7 cellular contexts compared by ENCODE assay signal in genomic region chr10:108911814-108912541, GRCh38.
DNase-seq lines count a peak whose midpoint lies in the region; ATAC-seq and TF ChIP-seq lines count a peak whose summit lies in the region.

No MANE protein-coding gene starts in this region.

- DNase-seq in amniotic stem cell (lab: John Stamatoyannopoulos, UW) (peak; percentile 2), sigmoid colon (peak; percentile 81), GM19238 (ENCODE audit: insufficient read length, low spot score) (no peak), NCI-H2227 (lab: John Stamatoyannopoulos, UW; ENCODE audit: unreplicated experiment) (no peak)

- peak; percentile 96 for ATAC-seq in GM18907 (IDR thresholded peaks at IDR 0.05; ENCODE audit: unreplicated experiment)
- ATAC-seq in HG03135 (IDR thresholded peaks at IDR 0.05; ENCODE audit: unreplicated experiment), result peak; percentile 75

- TF ChIP-seq EP300 in sigmoid colon (IDR thresholded peaks at IDR 0.05), result no peak

- no peaks in the 10 kb centered on the region for H3K4me1 ChIP-seq in iPS-15b (ENCODE audit: control insufficient read depth, insufficient read depth, low read length)
- peaks cover 0 to 13% (median 5%) of the 10 kb centered on the region in 4 donors for H3K4me1 ChIP-seq in sigmoid colon

- H3K9ac ChIP-seq in iPS-15b (ENCODE audit: low read depth, low read length), result no peak overlapping the region

- H3K4me3 ChIP-seq in iPS-15b (ENCODE audit: low read depth, low read length) (peak overlapping the region; percentile 66), sigmoid colon (peak overlapping the region; percentile 34 to 58 (median 55))

- 3 to 4% methylated on average over 47 of the region's 47 CpGs for WGBS in sigmoid colon, 2 donors

- H3K36me3 ChIP-seq in iPS-15b (ENCODE audit: control insufficient read depth, insufficient read depth, low read length), result no peaks in the 10 kb centered on the region
- no peaks in the 10 kb centered on the region for H3K36me3 ChIP-seq in sigmoid colon

- TF ChIP-seq CTCF in sigmoid colon (IDR thresholded peaks at IDR 0.05), result peak in 3 of 4 experiments; percentile 21 to 64 (median 39)

- peaks cover 23% of the 10 kb centered on the region for H3K27me3 ChIP-seq in iPS-15b (ENCODE audit: control insufficient read depth, insufficient read depth, low read length)
- H3K27me3 ChIP-seq in sigmoid colon, result no peaks in the 10 kb centered on the region

- no peak overlapping the region for H3K27ac ChIP-seq in sigmoid colon

- intact Hi-C loops in sigmoid colon (cut with DNase I), result no loop called here

- no peak for TF ChIP-seq POLR2A in sigmoid colon (IDR thresholded peaks at IDR 0.05)

- no peaks in the 10 kb centered on the region for H3K9me3 ChIP-seq in iPS-15b (ENCODE audit: control insufficient read depth, insufficient read depth, low read length)
- H3K9me3 ChIP-seq in sigmoid colon, result no peaks in the 10 kb centered on the region

Comparison
In these comparisons a context has a peak if more than half of its experiments do, and no peak if none do; other contexts are left out.
1. DNase-seq: peak in amniotic stem cell (single experiment) and sigmoid colon (single experiment); none in GM19238 (single experiment) and NCI-H2227 (single experiment).